In the genomic region with DNA sequence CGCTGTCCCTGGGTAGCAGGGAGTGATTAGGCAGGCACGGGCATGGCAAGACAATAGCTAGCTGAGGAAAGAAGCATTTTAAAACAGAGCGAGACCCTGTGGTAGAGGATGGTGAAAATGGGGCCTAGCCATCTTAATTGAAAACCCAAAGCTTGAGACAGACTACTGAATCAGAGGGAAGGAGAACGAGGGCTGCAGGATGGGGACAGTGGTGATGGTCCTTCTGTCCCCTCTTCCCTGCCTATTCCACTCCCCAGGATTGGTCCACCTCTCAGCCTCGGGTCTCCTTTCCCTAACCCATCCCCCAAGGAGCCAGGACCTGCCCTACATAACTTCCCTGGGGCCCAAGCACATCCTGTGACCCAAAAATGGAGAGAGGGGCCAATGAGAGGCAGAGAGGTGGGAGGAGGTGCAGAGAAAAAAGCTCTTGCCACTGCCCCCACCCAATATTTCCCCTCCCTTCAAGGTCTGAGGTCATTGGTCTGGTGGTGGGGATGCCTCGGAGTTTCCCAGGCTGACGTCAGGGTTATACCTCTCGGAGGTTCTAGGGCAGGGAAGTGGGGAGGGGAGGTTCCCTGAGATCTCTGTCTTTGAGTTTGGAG, we compare ENCODE assay signal across 8 cellular contexts. TPM values are rescaled to one million over a fixed set of nuclear protein-coding genes. Genes with fewer than 3 reads are reported as not detected.
A peak's percentile ranks its signal among the peaks of the same experiment; 100 is the strongest.
DNase-seq lines count a peak whose midpoint lies in the region; ATAC-seq and TF ChIP-seq lines count a peak whose summit lies in the region.

No MANE protein-coding gene starts in this region.

- no peak for ATAC-seq in GM18520 (IDR thresholded peaks at IDR 0.05; ENCODE audit: unreplicated experiment)

- H3K9me3 Mint-ChIP-seq in endothelial cell (ENCODE audit: unreplicated experiment), result no peaks in the 10 kb centered on the region

- H3K4me1 ChIP-seq in ovary (ENCODE audit: insufficient read depth), result peaks cover 5% of the 10 kb centered on the region

- H3K36me3 ChIP-seq in ovary, result no peaks in the 10 kb centered on the region

- no peak for TF ChIP-seq POLR2A in ovary (IDR thresholded peaks at IDR 0.05)

- DNase-seq in GM20000 (ENCODE audit: low spot score) (peak; percentile 34), endothelial cell (ENCODE audit: low spot score) (no peak), ovary (peak in 2 of 5 donors; percentile 35 to 46), middle frontal gyrus (ENCODE audit: extremely low spot score, low spot score) (no peak), DMS79 treated with DMSO at 0.1 percent for 48 hours (lab: John Stamatoyannopoulos, UW) (no peak), Kasumi-1 (lab: John Stamatoyannopoulos, UW) (no peak)

- peaks cover 15% of the 10 kb centered on the region for H3K27me3 Mint-ChIP-seq in endothelial cell (ENCODE audit: unreplicated experiment)

- H3K27ac ChIP-seq in VCaP, result peak overlapping the region; percentile 94
- H3K27ac ChIP-seq in ovary, result peak overlapping the region; percentile 91 to 92

- peaks cover 30% of the 10 kb centered on the region for H3K36me3 Mint-ChIP-seq in endothelial cell (ENCODE audit: low read depth, unreplicated experiment)

- no peak for TF ChIP-seq CTCF in GM20000 (IDR thresholded peaks at IDR 0.05; ENCODE audit: extremely low read depth, missing control alignments)
- TF ChIP-seq CTCF in VCaP (conservative IDR thresholded peaks at IDR 0.05), result peak; percentile 18; the same call in 1 of the 2 replicates
- TF ChIP-seq CTCF in endothelial cell (IDR thresholded peaks at IDR 0.05; ENCODE audit: unreplicated experiment), result no peak
- TF ChIP-seq CTCF in ovary (IDR thresholded peaks at IDR 0.05), result peak in 1 of 3 donors; percentile 3

- H3K27me3 ChIP-seq in ovary, result no peaks in the 10 kb centered on the region

- TF ChIP-seq EP300 in ovary (IDR thresholded peaks at IDR 0.05), result no peak

- H3K4me3 Mint-ChIP-seq in endothelial cell (ENCODE audit: unreplicated experiment), result peak overlapping the region; percentile 96

- intact Hi-C loops in ovary (cut with DNase I), result loop anchor here in 3 of 4 donors (5.0 to 10.0 kb wide), 4 partner anchors 104 to 144 kb away; a partner anchor contains a TSS

- peaks cover 53% of the 10 kb centered on the region for H3K4me1 Mint-ChIP-seq in endothelial cell (ENCODE audit: unreplicated experiment)

- H3K27ac Mint-ChIP-seq in endothelial cell (ENCODE audit: unreplicated experiment), result peak overlapping the region; percentile 97

- H3K4me3 ChIP-seq in ovary, result peak overlapping the region; percentile 34

- H3K9me3 ChIP-seq in ovary, result no peaks in the 10 kb centered on the region

- WGBS in ovary, 3 donors, result 25 to 39% (median 36%) methylated on average over 8 of the region's 8 CpGs

RNA-seq across cellular contexts. Expression of a gene that starts 0.9 kb away (rescaled TPM):
- total RNA-seq in endothelial cell (ENCODE audit: unreplicated experiment) (163 TPM), ovary (100 to 1,000 TPM; 125 to 238 (median 177) TPM)
- 100 to 1,000 TPM; 173 to 250 TPM for polyA plus RNA-seq in ovary

RNA-seq across cellular contexts. Expression of a gene that starts 1.1 kb away (rescaled TPM):
- total RNA-seq in endothelial cell (ENCODE audit: unreplicated experiment) (48.6 TPM), ovary (10 to 100 TPM; 17.5 to 60.0 (median 43.1) TPM)
- 10 to 100 TPM; 14.6 to 29.8 TPM for polyA plus RNA-seq in ovary

RNA-seq across cellular contexts. Expression of a gene that starts 8.0 kb away (rescaled TPM):
- 60.0 TPM for total RNA-seq in endothelial cell (ENCODE audit: unreplicated experiment)
- total RNA-seq in ovary, result 100 to 1,000 TPM in 5 of 7 donors, 10 to 100 TPM in 2; 94.3 to 182 (median 123) TPM
- polyA plus RNA-seq in ovary, result 100 to 1,000 TPM in 1 of 2 donors, 10 to 100 TPM in 1; 80.7 to 179 TPM

RNA-seq across cellular contexts. Expression of a gene that starts 27.2 kb away (rescaled TPM):
- total RNA-seq in endothelial cell (ENCODE audit: unreplicated experiment) (19.0 TPM), ovary (1 to 10 TPM in 6 of 7 donors, under 1 TPM in 1; 0.60 to 3.9 (median 2.2) TPM)
- 1 to 10 TPM; 1.7 to 2.3 TPM for polyA plus RNA-seq in ovary

RNA-seq across cellular contexts. Expression of a gene that starts 35.6 kb away (rescaled TPM):
- total RNA-seq in endothelial cell (ENCODE audit: unreplicated experiment) (18.7 TPM), ovary (10 to 100 TPM in 3 of 7 donors, 1 to 10 TPM in 4; 2.4 to 13.5 (median 8.8) TPM)
- 10 to 100 TPM in 1 of 2 donors, 1 to 10 TPM in 1; 5.5 to 10.8 TPM for polyA plus RNA-seq in ovary
